Comparison of ENCODE assay signal across 8 cellular contexts in genomic region chr7:136009488-136010079, GRCh38. TPM values are rescaled to one million over a fixed set of nuclear protein-coding genes. Genes with fewer than 3 reads are reported as not detected.
DNase-seq lines count a peak whose midpoint lies in the region; ATAC-seq and TF ChIP-seq lines count a peak whose summit lies in the region.

No MANE protein-coding gene starts in this region.

- no peak overlapping the region for H3K27ac Mint-ChIP-seq in activated CD8-positive, alpha-beta T cell treated with anti-CD3 and anti-CD28 coated beads for 36 hours
- H3K27ac Mint-ChIP-seq in activated CD8-positive, alpha-beta T cell treated with anti-CD3 and anti-CD28 coated beads, Interleukin-2, amount 10 ng/mL, durations not matched to agents 7 days and 5 days = no peak overlapping the region

- TF ChIP-seq EP300 in gastroesophageal sphincter (IDR thresholded peaks at IDR 0.05) = no peak

- H3K4me1 Mint-ChIP-seq in activated CD8-positive, alpha-beta T cell treated with anti-CD3 and anti-CD28 coated beads for 36 hours (ENCODE audit: low read depth) = peaks cover 5% of the 10 kb centered on the region
- H3K4me1 Mint-ChIP-seq in activated CD8-positive, alpha-beta T cell treated with anti-CD3 and anti-CD28 coated beads, Interleukin-2, amount 10 ng/mL, durations not matched to agents 7 days and 5 days (ENCODE audit: low read depth) = no peaks in the 10 kb centered on the region

- CTCF ChIA-PET in activated CD8-positive, alpha-beta T cell treated with anti-CD3 and anti-CD28 coated beads for 36 hours (lab: Charles Lee) = interaction anchor here (0.7 to 4.7 kb wide), 13 partner anchors 9 to 339 kb away, joined by 3 to 44 read pairs (median 6); no protein-coding TSS in a partner anchor
- CTCF ChIA-PET in activated CD8-positive, alpha-beta T cell treated with anti-CD3 and anti-CD28 coated beads, Interleukin-2, amount 10 ng/mL, durations not matched to agents 7 days and 5 days (lab: Charles Lee) = interaction anchor here (0.6 to 2.1 kb wide), 7 partner anchors 16 to 340 kb away, joined by 3 to 11 read pairs (median 3); no protein-coding TSS in a partner anchor

- no peak for ATAC-seq in activated CD8-positive, alpha-beta T cell treated with anti-CD3 and anti-CD28 coated beads for 36 hours
- no peak for ATAC-seq in activated CD8-positive, alpha-beta T cell treated with anti-CD3 and anti-CD28 coated beads, Interleukin-2, amount 10 ng/mL, durations not matched to agents 7 days and 5 days
- no peak for ATAC-seq in gastroesophageal sphincter
- ATAC-seq in sciatic nerve = peak; percentile 38
- ATAC-seq in HG03442 (IDR thresholded peaks at IDR 0.05; ENCODE audit: unreplicated experiment) = no peak

- intact Hi-C loops in activated CD8-positive, alpha-beta T cell treated with anti-CD3 and anti-CD28 coated beads for 36 hours (cut with micrococcal nuclease) = loop anchor here (1.0 kb wide), 1 partner anchor 208 kb away; no protein-coding TSS in a partner anchor
- intact Hi-C loops in sciatic nerve (cut with DNase I) = no loop called here

- DNase-seq in activated CD8-positive, alpha-beta T cell treated with anti-CD3 and anti-CD28 coated beads for 36 hours = no peak
- DNase-seq in activated CD8-positive, alpha-beta T cell treated with anti-CD3 and anti-CD28 coated beads, Interleukin-2, amount 10 ng/mL, durations not matched to agents 7 days and 5 days = no peak
- peak; percentile 16 to 85 (median 82) for DNase-seq in NCI-H1417 (lab: John Stamatoyannopoulos, UW)
- DNase-seq in SW480 (ENCODE audit: low spot score) = peak; percentile 43
- no peak for DNase-seq in sciatic nerve (ENCODE audit: low spot score)
- DNase-seq in activated CD4-positive, alpha-beta T cell treated with anti-CD3 and anti-CD28 coated beads, Interleukin-2, amount 50 U/mL, for 4 hours = no peak

- H3K27me3 Mint-ChIP-seq in activated CD8-positive, alpha-beta T cell treated with anti-CD3 and anti-CD28 coated beads for 36 hours = peaks cover 5% of the 10 kb centered on the region
- H3K27me3 Mint-ChIP-seq in activated CD8-positive, alpha-beta T cell treated with anti-CD3 and anti-CD28 coated beads, Interleukin-2, amount 10 ng/mL, durations not matched to agents 7 days and 5 days (ENCODE audit: low read depth) = peaks cover 6% of the 10 kb centered on the region

- no peaks in the 10 kb centered on the region for H3K36me3 Mint-ChIP-seq in activated CD8-positive, alpha-beta T cell treated with anti-CD3 and anti-CD28 coated beads for 36 hours (ENCODE audit: low read depth)
- H3K36me3 Mint-ChIP-seq in activated CD8-positive, alpha-beta T cell treated with anti-CD3 and anti-CD28 coated beads, Interleukin-2, amount 10 ng/mL, durations not matched to agents 7 days and 5 days (ENCODE audit: low read depth) = no peaks in the 10 kb centered on the region

- H3K4me3 ChIP-seq in gastroesophageal sphincter = no peak overlapping the region

- no peaks in the 10 kb centered on the region for H3K36me3 ChIP-seq in gastroesophageal sphincter

- no peaks in the 10 kb centered on the region for H3K4me1 ChIP-seq in gastroesophageal sphincter

- POLR2A ChIA-PET in activated CD8-positive, alpha-beta T cell treated with anti-CD3 and anti-CD28 coated beads for 36 hours (lab: Charles Lee) = no interaction called here
- POLR2A ChIA-PET in activated CD8-positive, alpha-beta T cell treated with anti-CD3 and anti-CD28 coated beads, Interleukin-2, amount 10 ng/mL, durations not matched to agents 7 days and 5 days (lab: Charles Lee) = no interaction called here

- no peak overlapping the region for H3K27ac ChIP-seq in gastroesophageal sphincter

- no peaks in the 10 kb centered on the region for H3K27me3 ChIP-seq in gastroesophageal sphincter

- no peak for TF ChIP-seq POLR2A in gastroesophageal sphincter (IDR thresholded peaks at IDR 0.05)

- H3K4me3 Mint-ChIP-seq in activated CD8-positive, alpha-beta T cell treated with anti-CD3 and anti-CD28 coated beads for 36 hours = no peak overlapping the region
- no peak overlapping the region for H3K4me3 Mint-ChIP-seq in activated CD8-positive, alpha-beta T cell treated with anti-CD3 and anti-CD28 coated beads, Interleukin-2, amount 10 ng/mL, durations not matched to agents 7 days and 5 days

- WGBS in gastroesophageal sphincter (ENCODE audit: low coverage in 1 of 2), 2 donors = 20 to 23% methylated on average over 4 of the region's 4 CpGs

- peak; percentile 91 for TF ChIP-seq CTCF in activated CD8-positive, alpha-beta T cell treated with anti-CD3 and anti-CD28 coated beads for 36 hours (IDR thresholded peaks at IDR 0.05)
- peak; percentile 55 to 80 (median 73) for TF ChIP-seq CTCF in gastroesophageal sphincter (IDR thresholded peaks at IDR 0.05)

- H3K9me3 ChIP-seq in gastroesophageal sphincter = no peaks in the 10 kb centered on the region

- H3K9me3 Mint-ChIP-seq in activated CD8-positive, alpha-beta T cell treated with anti-CD3 and anti-CD28 coated beads for 36 hours = peaks cover 2% of the 10 kb centered on the region
- H3K9me3 Mint-ChIP-seq in activated CD8-positive, alpha-beta T cell treated with anti-CD3 and anti-CD28 coated beads, Interleukin-2, amount 10 ng/mL, durations not matched to agents 7 days and 5 days (ENCODE audit: insufficient read depth) = no peaks in the 10 kb centered on the region

RNA-seq across cellular contexts. Expression of gene MTPN, which starts 32.4 kb away (rescaled TPM):
- total RNA-seq in activated CD8-positive, alpha-beta T cell treated with anti-CD3 and anti-CD28 coated beads for 36 hours = 100 to 1,000 TPM; 108 to 115 TPM
- total RNA-seq in activated CD8-positive, alpha-beta T cell treated with anti-CD3 and anti-CD28 coated beads, Interleukin-2, amount 10 ng/mL, durations not matched to agents 7 days and 5 days = 100 to 1,000 TPM; 138 to 142 TPM
- total RNA-seq in gastroesophageal sphincter (10 to 100 TPM; 76.6 to 80.2 (median 79.0) TPM), sciatic nerve (114 TPM)

Comparison
In these comparisons a context has a peak if more than half of its experiments do, and no peak if none do; other contexts are left out.
1. DNase-seq: peak in NCI-H1417 (3 of 3) and SW480 (single experiment); none in activated CD8-positive, alpha-beta T cell treated with anti-CD3 and anti-CD28 coated beads for 36 hours (single experiment), activated CD8-positive, alpha-beta T cell treated with anti-CD3 and anti-CD28 coated beads, Interleukin-2, amount 10 ng/mL, durations not matched to agents 7 days and 5 days (single experiment), sciatic nerve (single experiment) and activated CD4-positive, alpha-beta T cell treated with anti-CD3 and anti-CD28 coated beads, Interleukin-2, amount 50 U/mL, for 4 hours (0 of 2).